ENCODE assay signal across 25 cellular contexts in the genomic region with DNA sequence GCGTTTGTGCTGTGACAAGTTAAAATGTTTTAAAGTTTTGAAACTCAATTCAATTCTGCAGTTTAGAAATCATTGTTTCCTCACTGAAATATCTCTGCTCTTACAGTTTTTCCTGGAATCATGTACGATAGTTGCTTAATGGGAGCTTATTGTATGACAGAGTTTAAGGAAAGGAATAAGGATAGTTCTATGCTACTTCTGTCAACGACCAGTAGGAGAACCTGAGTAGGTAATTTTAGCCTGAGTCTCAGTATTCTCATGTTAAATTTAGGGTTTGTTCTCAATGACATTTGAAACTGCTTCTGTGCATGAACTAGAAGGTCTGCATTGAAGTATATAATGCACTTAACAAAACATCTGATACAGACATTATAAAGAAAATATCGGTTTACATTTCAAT.
"Had no signal": no experiment of that assay in that cellular context is flagged by ENCODE, and none has a peak within 500 bp of the region (broad histone marks: within the 10 kb centered on the region; RNA-seq: fewer than 3 reads in every experiment).

No MANE protein-coding gene starts in this region.

- H3K27ac ChIP-seq: cardiac muscle cell, SK-N-MC had no signal

- H3K36me3 Mint-ChIP-seq: activated CD4-positive, alpha-beta memory T cell treated with anti-CD3 and anti-CD28 coated beads for 36 hours; activated naive CD8-positive, alpha-beta T cell; brain; T-cell had no signal

- H3K27ac Mint-ChIP-seq: activated CD4-positive, alpha-beta memory T cell treated with anti-CD3 and anti-CD28 coated beads for 36 hours; activated CD4-positive, alpha-beta T cell treated with anti-CD3 and anti-CD28 coated beads, Interleukin-2, amount 10 ng/mL, durations not matched to agents 7 days and 5 days; activated naive CD4-positive, alpha-beta T cell treated with anti-CD3 and anti-CD28 coated beads for 36 hours; activated naive CD8-positive, alpha-beta T cell; activated T-helper 17 cell treated with anti-CD3 and anti-CD28 coated beads, Interleukin-2, amount 50 U/mL, for 72 hours; brain; T-cell had no signal

- ATAC-seq: activated T-helper 17 cell treated with anti-CD3 and anti-CD28 coated beads, Interleukin-2, amount 50 U/mL, for 72 hours; T-cell had no signal

- H3K4me3 Mint-ChIP-seq: activated CD4-positive, alpha-beta memory T cell treated with anti-CD3 and anti-CD28 coated beads for 36 hours; activated CD4-positive, alpha-beta T cell treated with anti-CD3 and anti-CD28 coated beads, Interleukin-2, amount 10 ng/mL, durations not matched to agents 7 days and 5 days; activated naive CD4-positive, alpha-beta T cell treated with anti-CD3 and anti-CD28 coated beads for 36 hours; activated naive CD8-positive, alpha-beta T cell; activated T-helper 17 cell treated with anti-CD3 and anti-CD28 coated beads, Interleukin-2, amount 50 U/mL, for 72 hours; brain; T-cell had no signal

- H3K4me3 ChIP-seq: cardiac muscle cell, MG63, SK-N-MC had no signal

- H3K27me3 ChIP-seq: cardiac muscle cell, MG63 had no signal

- H3K36me3 ChIP-seq: cardiac muscle cell, MG63 had no signal

- H3K27me3 Mint-ChIP-seq: activated CD4-positive, alpha-beta memory T cell treated with anti-CD3 and anti-CD28 coated beads for 36 hours; activated CD4-positive, alpha-beta T cell treated with anti-CD3 and anti-CD28 coated beads, Interleukin-2, amount 10 ng/mL, durations not matched to agents 7 days and 5 days; activated naive CD8-positive, alpha-beta T cell; activated T-helper 17 cell treated with anti-CD3 and anti-CD28 coated beads, Interleukin-2, amount 50 U/mL, for 72 hours; T-cell had no signal

- H3K4me1 Mint-ChIP-seq: activated CD4-positive, alpha-beta T cell treated with anti-CD3 and anti-CD28 coated beads, Interleukin-2, amount 10 ng/mL, durations not matched to agents 7 days and 5 days; activated T-helper 17 cell treated with anti-CD3 and anti-CD28 coated beads, Interleukin-2, amount 50 U/mL, for 72 hours; T-cell had no signal

- DNase-seq: activated CD4-positive, alpha-beta memory T cell treated with anti-CD3 and anti-CD28 coated beads for 36 hours; activated CD4-positive, alpha-beta T cell treated with anti-CD3 and anti-CD28 coated beads, Interleukin-2, amount 10 ng/mL, durations not matched to agents 7 days and 5 days; activated CD4-positive, CD25-positive, alpha-beta regulatory T cell; activated CD8-positive, alpha-beta memory T cell treated with anti-CD3 and anti-CD28 coated beads for 24 hours; activated gamma-delta T cell; activated naive CD4-positive, alpha-beta T cell treated with anti-CD3 and anti-CD28 coated beads for 36 hours; activated T-cell treated with anti-CD3 and anti-CD28 coated beads, Interleukin-2, amount 50 U/mL, for 48 hours; amygdala; MG63; MV-4-11; NCI-H1092 treated with DMSO at 0.1 percent for 48 hours; NCI-H1417 treated with DMSO at 0.1 percent for 48 hours; NCI-H1694; NCI-H2029; NCI-H446; NCI-H524; SIG-M5; T-cell; T-helper 2 cell; T1000 had no signal
